ENCODE assay signal across 8 cellular contexts in genomic region chr12:90102957-90103652, GRCh38.
DNase-seq lines count a peak whose midpoint lies in the region; ATAC-seq and TF ChIP-seq lines count a peak whose summit lies in the region.

No MANE protein-coding gene starts in this region.

- H3K9ac ChIP-seq in OCI-LY3 (ENCODE audit: low read length) = no peak overlapping the region

- H3K4me2 ChIP-seq in OCI-LY3 (ENCODE audit: low read length) = peak overlapping the region; percentile 33

- H3K4me1 ChIP-seq in OCI-LY3 (ENCODE audit: low read length) = peaks cover 9% of the 10 kb centered on the region; the same call in 1 of the 2 replicates
- no peaks in the 10 kb centered on the region for H3K4me1 ChIP-seq in mucosa of descending colon (ENCODE audit: low read depth)

- H3K27ac Mint-ChIP-seq in Calu3 (ENCODE audit: unreplicated experiment) = no peak overlapping the region

- intact Hi-C loops in Calu3 (cut with micrococcal nuclease; ENCODE audit: unreplicated experiment) (loop anchor here (1.0 to 5.0 kb wide), 4 partner anchors 136 to 839 kb away; no protein-coding TSS in a partner anchor), mucosa of descending colon (cut with DNase I, micrococcal nuclease) (loop anchor here in 1 of 2 donors (5.0 kb wide), 1 partner anchor 561 kb away; no protein-coding TSS in a partner anchor)

- H3K79me2 ChIP-seq in OCI-LY3 (ENCODE audit: low read length) = no peaks in the 10 kb centered on the region

- H3K9me3 Mint-ChIP-seq in Calu3 (ENCODE audit: low read depth, unreplicated experiment) = no peaks in the 10 kb centered on the region

- TF ChIP-seq CTCF in Calu3 (IDR thresholded peaks at IDR 0.05; ENCODE audit: unreplicated experiment) (peak; percentile 41), OCI-LY3 (IDR thresholded peaks at IDR 0.05; ENCODE audit: low read depth, low read length) (peak; percentile 78), mucosa of descending colon (IDR thresholded peaks at IDR 0.05) (peak; percentile 12)

- H4K20me1 ChIP-seq in OCI-LY3 (ENCODE audit: insufficient read depth, low read length) = no peaks in the 10 kb centered on the region

- H3K4me1 Mint-ChIP-seq in Calu3 (ENCODE audit: low read depth, unreplicated experiment) = peaks cover 40% of the 10 kb centered on the region

- DNase-seq in Calu3 (peak; percentile 12), mucosa of descending colon (peak in 1 of 3 donors; percentile 50), inferior parietal cortex (ENCODE audit: extremely low spot score) (no peak), retina (no peak)
- DNase-seq in central memory CD4-positive, alpha-beta T cell = peak; percentile 25

- H3K27me3 Mint-ChIP-seq in Calu3 (ENCODE audit: unreplicated experiment) = no peaks in the 10 kb centered on the region

- H3K27ac ChIP-seq in OCI-LY3 (ENCODE audit: low read length) = no peak overlapping the region

- no peak overlapping the region for H3K4me3 ChIP-seq in OCI-LY3 (ENCODE audit: low read length)
- no peak overlapping the region for H3K4me3 ChIP-seq in mucosa of descending colon

- H3K36me3 ChIP-seq in OCI-LY3 (replicated peaks; ENCODE audit: low read depth, low read length) (no peaks in the 10 kb centered on the region), mucosa of descending colon (ENCODE audit: low read depth) (no peaks in the 10 kb centered on the region)

- no peak overlapping the region for H3K4me3 Mint-ChIP-seq in Calu3 (ENCODE audit: low read depth, unreplicated experiment)

- H3K9me3 ChIP-seq in OCI-LY3 (ENCODE audit: insufficient read depth, low read length) = no peaks in the 10 kb centered on the region
- H3K9me3 ChIP-seq in mucosa of descending colon = no peaks in the 10 kb centered on the region

- H2AFZ ChIP-seq in OCI-LY3 (ENCODE audit: low read depth, low read length) = no peak overlapping the region

- H3K36me3 Mint-ChIP-seq in Calu3 (ENCODE audit: insufficient read depth, unreplicated experiment) = no peaks in the 10 kb centered on the region

- no peaks in the 10 kb centered on the region for H3K27me3 ChIP-seq in OCI-LY3 (ENCODE audit: low read depth, low read length)

- ATAC-seq in GM18870 (IDR thresholded peaks at IDR 0.05; ENCODE audit: unreplicated experiment) (peak; percentile 74), HG03108 (IDR thresholded peaks at IDR 0.05; ENCODE audit: unreplicated experiment) (peak; percentile 60), mucosa of descending colon (peak; percentile 71)

- BruUV-seq in Calu3 (replicated peaks; lab: Mats Ljungman, UMichigan) = no TSS peak

- CTCF ChIA-PET in Calu3 (lab: Charles Lee) = interaction anchor here (0.6 to 1.0 kb wide), 6 partner anchors 8 to 727 kb away, joined by 3 to 4 read pairs (median 4); partner anchors contain the start of gene ATP2B1

Comparison
In these comparisons a context has a peak if more than half of its experiments do, and no peak if none do; other contexts are left out.
1. DNase-seq: peak in Calu3 (single experiment) and central memory CD4-positive, alpha-beta T cell (single experiment); none in inferior parietal cortex (single experiment) and retina (single experiment).
2. CTCF ChIP-seq: peak in every context shown above with its lines; median percentile 78 in OCI-LY3; 41 in Calu3; 12 in mucosa of descending colon.
3. Peak in every context shown above with its lines, with median percentiles within 50 percentile points of each other: ATAC-seq.